In genomic region chr13:110333837-110334236, GRCh38 we compare ENCODE assay signal across 19 cellular contexts. TPM values are rescaled to one million over a fixed set of nuclear protein-coding genes. Genes with fewer than 3 reads are reported as not detected.
DNase-seq lines count a peak whose midpoint lies in the region; FAIRE-seq and TF ChIP-seq lines count a peak whose summit lies in the region.
"Had no signal": no experiment of that assay in that cellular context is flagged by ENCODE, and none has a peak within 500 bp of the region (broad histone marks: within the 10 kb centered on the region; RNA-seq: fewer than 3 reads in every experiment).

No MANE protein-coding gene starts in this region.

- 95% methylated on average over 12 of the region's 12 CpGs for WGBS in smooth muscle cell (ENCODE audit: low lambda C conversion rate)

- peaks cover 2 to 10% (median 3%) of the 10 kb centered on the region in 3 donors for H3K27me3 Mint-ChIP-seq in immature natural killer cell (ENCODE audit: low read depth in 3 of 3)

- TF ChIP-seq CTCF in left ventricle myocardium inferior (IDR thresholded peaks at IDR 0.05; ENCODE audit: borderline replicate concordance) (no peak), right atrium auricular region (IDR thresholded peaks at IDR 0.05) (no peak), smooth muscle cell (IDR thresholded peaks at IDR 0.05; ENCODE audit: borderline replicate concordance, insufficient read depth, poor library complexity, severe bottlenecking) (no peak)

- peaks cover 0 to under 1% of the 10 kb centered on the region in 2 donors for H3K4me1 Mint-ChIP-seq in immature natural killer cell

- H3K4me2 ChIP-seq in smooth muscle cell, result peak overlapping the region; percentile 4
- H3K4me2 ChIP-seq: KMS-11 had no signal

- no peak overlapping the region for H3K27ac Mint-ChIP-seq in immature natural killer cell
- H3K27ac Mint-ChIP-seq: CD4-positive, alpha-beta memory T cell had no signal

- H3K27ac ChIP-seq in left ventricle myocardium inferior (replicated peaks) (peak overlapping the region; percentile 4), right atrium auricular region (no peak overlapping the region), smooth muscle cell (ENCODE audit: low read depth) (peak overlapping the region; percentile 96)
- H3K27ac ChIP-seq: KMS-11 had no signal

- no peaks in the 10 kb centered on the region for H3K36me3 Mint-ChIP-seq in immature natural killer cell

- H3K79me2 ChIP-seq in smooth muscle cell (ENCODE audit: low read depth), result peaks cover 99% of the 10 kb centered on the region

- peaks cover 98% of the 10 kb centered on the region for H4K20me1 ChIP-seq in smooth muscle cell (ENCODE audit: low read depth)

- intact Hi-C loops in left ventricle myocardium inferior (cut with micrococcal nuclease), result no loop called here

- H3K4me3 ChIP-seq in left ventricle myocardium inferior, result no peak overlapping the region
- no peak overlapping the region for H3K4me3 ChIP-seq in right atrium auricular region
- H3K4me3 ChIP-seq in smooth muscle cell, result no peak overlapping the region

- no peak overlapping the region for H3K9ac ChIP-seq in smooth muscle cell (ENCODE audit: low read depth)
- H3K9ac ChIP-seq: KMS-11 had no signal

- DNase-seq in left ventricle myocardium inferior, result no peak
- no peak for DNase-seq in right atrium auricular region (ENCODE audit: low spot score)
- DNase-seq in mesenteric fat pad (ENCODE audit: low spot score), result peak; percentile 75
- no peak for DNase-seq in smooth muscle cell (lab: John Stamatoyannopoulos, UW; ENCODE audit: unreplicated experiment)
- DNase-seq in immature natural killer cell, result no peak
- DNase-seq in HK-2 (ENCODE audit: unreplicated experiment), result no peak
- DNase-seq in frontal cortex (ENCODE audit: low spot score in 2 of 2), result no peak
- DNase-seq in NOMO-1 treated with DMSO at 0.1 percent for 48 hours (lab: John Stamatoyannopoulos, UW; ENCODE audit: unreplicated experiment), result no peak
- DNase-seq: Calu3; CD4-positive, alpha-beta memory T cell; DMS53; NCI-H1436 treated with DMSO at 0.1 percent for 48 hours; NCI-H2029 treated with DMSO at 0.1 percent for 48 hours; NCI-H2171 treated with DMSO at 0.1 percent for 48 hours; NCI-H446 treated with DMSO at 0.1 percent for 48 hours; NK-92 treated with Interleukin-12 subunit alpha and Interleukin-12 subunit beta, amount 100 ng/mL, for 24 hours; OCI-M1 had no signal

- H2AFZ ChIP-seq in smooth muscle cell (ENCODE audit: low read depth), result no peak overlapping the region

- H3K9me3 ChIP-seq in left ventricle myocardium inferior (replicated peaks), result no peaks in the 10 kb centered on the region
- H3K9me3 ChIP-seq in right atrium auricular region, result no peaks in the 10 kb centered on the region
- H3K9me3 ChIP-seq in smooth muscle cell (replicated peaks; ENCODE audit: low read depth), result no peaks in the 10 kb centered on the region

- FAIRE-seq in frontal cortex (lab: Jason Lieb, UNC), result no peak

- H3K4me1 ChIP-seq in left ventricle myocardium inferior (peaks cover 99% of the 10 kb centered on the region), right atrium auricular region (peaks cover 0 to 88% of the 10 kb centered on the region in 2 donors), smooth muscle cell (ENCODE audit: low read depth) (peaks cover 56% of the 10 kb centered on the region)

- peaks cover 4% of the 10 kb centered on the region for H3K36me3 ChIP-seq in left ventricle myocardium inferior
- H3K36me3 ChIP-seq in right atrium auricular region, result no peaks in the 10 kb centered on the region
- H3K36me3 ChIP-seq in smooth muscle cell (ENCODE audit: low read depth), result peaks cover 5% of the 10 kb centered on the region

- no peaks in the 10 kb centered on the region for H3K9me3 Mint-ChIP-seq in immature natural killer cell
- H3K9me3 Mint-ChIP-seq: HFFc6 had no signal

- peaks cover 87% of the 10 kb centered on the region for H3F3A ChIP-seq in smooth muscle cell (ENCODE audit: low read depth)

- no peak overlapping the region for H3K4me3 Mint-ChIP-seq in immature natural killer cell
- H3K4me3 Mint-ChIP-seq: CD4-positive, alpha-beta memory T cell; HFFc6 had no signal

- H3K27me3 ChIP-seq in left ventricle myocardium inferior (ENCODE audit: low read depth), result no peaks in the 10 kb centered on the region
- no peaks in the 10 kb centered on the region for H3K27me3 ChIP-seq in right atrium auricular region
- no peaks in the 10 kb centered on the region for H3K27me3 ChIP-seq in smooth muscle cell (ENCODE audit: low read depth)

RNA-seq across cellular contexts. Expression of gene COL4A2, which starts 26.8 kb away (rescaled TPM):
- total RNA-seq in left ventricle myocardium inferior, result 117 TPM
- 100 to 1,000 TPM; 141 to 153 TPM for total RNA-seq in right atrium auricular region
- total RNA-seq in mesenteric fat pad, result 1,333 TPM
- 1,456 and 1,535 TPM in 2 replicates for total RNA-seq in smooth muscle cell
- polyA plus RNA-seq in smooth muscle cell, result 2,012 and 2,786 TPM in 2 replicates
- polyA plus RNA-seq in immature natural killer cell, result not detected
- 47.3 TPM for total RNA-seq in frontal cortex
- total RNA-seq: CD4-positive, alpha-beta memory T cell had no signal
- polyA plus RNA-seq: CD4-positive, alpha-beta memory T cell had no signal

RNA-seq across cellular contexts. Expression of gene COL4A1, which starts 26.9 kb away (rescaled TPM):
- total RNA-seq in left ventricle myocardium inferior (120 TPM), right atrium auricular region (100 to 1,000 TPM; 140 to 201 TPM), mesenteric fat pad (1,996 TPM), smooth muscle cell (4,372 and 5,353 TPM in 2 replicates), frontal cortex (65.2 TPM)
- polyA plus RNA-seq in smooth muscle cell (1,844 and 2,409 TPM in 2 replicates), immature natural killer cell (not detected)
- total RNA-seq: CD4-positive, alpha-beta memory T cell had no signal
- polyA plus RNA-seq: CD4-positive, alpha-beta memory T cell had no signal

Comparison
In these comparisons a context has a peak if more than half of its experiments do, and no peak if none do; other contexts are left out.
1. H3K27ac ChIP-seq: peak in left ventricle myocardium inferior (single experiment) and smooth muscle cell (single experiment); none in right atrium auricular region (0 of 2).